ENCODE assay signal across 16 cellular contexts in genomic region chr1:11376981-11377583, GRCh38.
DNase-seq lines count a peak whose midpoint lies in the region; ATAC-seq and TF ChIP-seq lines count a peak whose summit lies in the region.
"Had no signal": no experiment of that assay in that cellular context is flagged by ENCODE, and none has a peak within 500 bp of the region (broad histone marks: within the 10 kb centered on the region; RNA-seq: fewer than 3 reads in every experiment).

No MANE protein-coding gene starts in this region.

- intact Hi-C loops in uterus (cut with DNase I; ENCODE audit: low total_unique reads) = no loop called here

- H3K36me3 Mint-ChIP-seq in activated naive CD8-positive, alpha-beta T cell treated with anti-CD3 and anti-CD28 coated beads, Interleukin-2, amount 50 U/mL, for 24 hours (ENCODE audit: low read depth) = no peaks in the 10 kb centered on the region
- no peaks in the 10 kb centered on the region for H3K36me3 Mint-ChIP-seq in activated naive CD8-positive, alpha-beta T cell treated with anti-CD3 and anti-CD28 coated beads for 36 hours
- peaks cover 2% of the 10 kb centered on the region for H3K36me3 Mint-ChIP-seq in brain

- no peak for DNase-seq in activated naive CD8-positive, alpha-beta T cell treated with anti-CD3 and anti-CD28 coated beads, Interleukin-2, amount 50 U/mL, for 24 hours
- no peak for DNase-seq in activated naive CD8-positive, alpha-beta T cell treated with anti-CD3 and anti-CD28 coated beads for 36 hours
- DNase-seq in NCI-H446 (lab: John Stamatoyannopoulos, UW) = peak; percentile 79 to 85
- DNase-seq in osteoblast (ENCODE audit: insufficient read length, low spot score, missing footprints) = peak; percentile 49
- no peak for DNase-seq in medulla oblongata (ENCODE audit: extremely low spot score)
- no peak for DNase-seq in iPS-NIHi7 (ENCODE audit: extremely low spot score)
- no peak for DNase-seq in uterus
- DNase-seq: 8988T, EL, NCI-H1930, NCI-H526, RPMI8226, SIG-M5 had no signal

- H3K4me3 ChIP-seq in osteoblast (ENCODE audit: insufficient read depth, low read length) (no peak overlapping the region), uterus (no peak overlapping the region)
- H3K4me3 ChIP-seq: HAP-1 had no signal

- H3K36me3 ChIP-seq in osteoblast (ENCODE audit: insufficient read depth, low read length) (no peaks in the 10 kb centered on the region), uterus (no peaks in the 10 kb centered on the region)
- H3K36me3 ChIP-seq: HAP-1 had no signal

- no peak overlapping the region for H3K4me3 Mint-ChIP-seq in activated naive CD8-positive, alpha-beta T cell treated with anti-CD3 and anti-CD28 coated beads, Interleukin-2, amount 50 U/mL, for 24 hours
- H3K4me3 Mint-ChIP-seq in activated naive CD8-positive, alpha-beta T cell treated with anti-CD3 and anti-CD28 coated beads for 36 hours = no peak overlapping the region
- peak overlapping the region in 1 of 5 experiments; percentile 9 for H3K4me3 Mint-ChIP-seq in brain

- no peaks in the 10 kb centered on the region for H3K9me3 Mint-ChIP-seq in activated naive CD8-positive, alpha-beta T cell treated with anti-CD3 and anti-CD28 coated beads, Interleukin-2, amount 50 U/mL, for 24 hours
- H3K9me3 Mint-ChIP-seq in activated naive CD8-positive, alpha-beta T cell treated with anti-CD3 and anti-CD28 coated beads for 36 hours = peaks cover 3% of the 10 kb centered on the region
- H3K9me3 Mint-ChIP-seq in brain = peaks cover 6 to 10% (median 8%) of the 10 kb centered on the region in 5 experiments

- ATAC-seq in activated naive CD8-positive, alpha-beta T cell treated with anti-CD3 and anti-CD28 coated beads, Interleukin-2, amount 50 U/mL, for 24 hours = peak; percentile 11

- no peak overlapping the region for H2AFZ ChIP-seq in osteoblast (ENCODE audit: low read length)

- no peak for TF ChIP-seq POLR2A in uterus (IDR thresholded peaks at IDR 0.05)

- no peaks in the 10 kb centered on the region for H4K20me1 ChIP-seq in osteoblast (ENCODE audit: insufficient read depth, low read length)

- TF ChIP-seq CTCF in brain (conservative IDR thresholded peaks at IDR 0.05) (no peak), osteoblast (IDR thresholded peaks at IDR 0.05; ENCODE audit: extremely low read depth, low read depth, low read length) (no peak), uterus (IDR thresholded peaks at IDR 0.05) (no peak)

- H3K27ac ChIP-seq in osteoblast (ENCODE audit: low read depth, low read length) = no peak overlapping the region
- no peak overlapping the region for H3K27ac ChIP-seq in uterus
- H3K27ac ChIP-seq: C4-2B had no signal

- no peak overlapping the region for H3K4me2 ChIP-seq in osteoblast (ENCODE audit: insufficient read depth, low read length)

- no peaks in the 10 kb centered on the region for H3K4me1 ChIP-seq in osteoblast (ENCODE audit: insufficient read depth, low read length)
- H3K4me1 ChIP-seq in uterus = no peaks in the 10 kb centered on the region
- H3K4me1 ChIP-seq: HAP-1 had no signal

- H3K9me3 ChIP-seq in osteoblast (ENCODE audit: low read depth, low read length) (no peaks in the 10 kb centered on the region), uterus (no peaks in the 10 kb centered on the region)
- H3K9me3 ChIP-seq: HAP-1 had no signal

- peaks cover 6% of the 10 kb centered on the region for H3K4me1 Mint-ChIP-seq in activated naive CD8-positive, alpha-beta T cell treated with anti-CD3 and anti-CD28 coated beads, Interleukin-2, amount 50 U/mL, for 24 hours
- peaks cover 3% of the 10 kb centered on the region for H3K4me1 Mint-ChIP-seq in activated naive CD8-positive, alpha-beta T cell treated with anti-CD3 and anti-CD28 coated beads for 36 hours
- peaks cover 50% of the 10 kb centered on the region for H3K4me1 Mint-ChIP-seq in brain

- no peak overlapping the region for H3K27ac Mint-ChIP-seq in activated naive CD8-positive, alpha-beta T cell treated with anti-CD3 and anti-CD28 coated beads, Interleukin-2, amount 50 U/mL, for 24 hours
- H3K27ac Mint-ChIP-seq in activated naive CD8-positive, alpha-beta T cell treated with anti-CD3 and anti-CD28 coated beads for 36 hours = no peak overlapping the region
- peak overlapping the region; percentile 21 to 92 (median 58) for H3K27ac Mint-ChIP-seq in brain

- H3K27me3 Mint-ChIP-seq in activated naive CD8-positive, alpha-beta T cell treated with anti-CD3 and anti-CD28 coated beads, Interleukin-2, amount 50 U/mL, for 24 hours = no peaks in the 10 kb centered on the region
- H3K27me3 Mint-ChIP-seq in activated naive CD8-positive, alpha-beta T cell treated with anti-CD3 and anti-CD28 coated beads for 36 hours = no peaks in the 10 kb centered on the region
- no peaks in the 10 kb centered on the region for H3K27me3 Mint-ChIP-seq in brain

- no peaks in the 10 kb centered on the region for H3K79me2 ChIP-seq in osteoblast (ENCODE audit: insufficient read depth, low read length)

- H3K27me3 ChIP-seq in osteoblast (ENCODE audit: insufficient read depth, low read length) = peaks cover 6% of the 10 kb centered on the region
- H3K27me3 ChIP-seq in uterus = no peaks in the 10 kb centered on the region

Comparison
In these comparisons a context has a peak if more than half of its experiments do, and no peak if none do; other contexts are left out.
1. DNase-seq: peak in NCI-H446 (2 of 2) and osteoblast (single experiment); none in activated naive CD8-positive, alpha-beta T cell treated with anti-CD3 and anti-CD28 coated beads, Interleukin-2, amount 50 U/mL, for 24 hours (single experiment), activated naive CD8-positive, alpha-beta T cell treated with anti-CD3 and anti-CD28 coated beads for 36 hours (single experiment), medulla oblongata (single experiment), iPS-NIHi7 (single experiment) and uterus (0 of 2).
2. H3K27ac Mint-ChIP-seq: peak in brain (5 of 5); none in activated naive CD8-positive, alpha-beta T cell treated with anti-CD3 and anti-CD28 coated beads, Interleukin-2, amount 50 U/mL, for 24 hours (single experiment) and activated naive CD8-positive, alpha-beta T cell treated with anti-CD3 and anti-CD28 coated beads for 36 hours (single experiment).